Comparison of ENCODE assay signal across 8 cellular contexts in the genomic region with DNA sequence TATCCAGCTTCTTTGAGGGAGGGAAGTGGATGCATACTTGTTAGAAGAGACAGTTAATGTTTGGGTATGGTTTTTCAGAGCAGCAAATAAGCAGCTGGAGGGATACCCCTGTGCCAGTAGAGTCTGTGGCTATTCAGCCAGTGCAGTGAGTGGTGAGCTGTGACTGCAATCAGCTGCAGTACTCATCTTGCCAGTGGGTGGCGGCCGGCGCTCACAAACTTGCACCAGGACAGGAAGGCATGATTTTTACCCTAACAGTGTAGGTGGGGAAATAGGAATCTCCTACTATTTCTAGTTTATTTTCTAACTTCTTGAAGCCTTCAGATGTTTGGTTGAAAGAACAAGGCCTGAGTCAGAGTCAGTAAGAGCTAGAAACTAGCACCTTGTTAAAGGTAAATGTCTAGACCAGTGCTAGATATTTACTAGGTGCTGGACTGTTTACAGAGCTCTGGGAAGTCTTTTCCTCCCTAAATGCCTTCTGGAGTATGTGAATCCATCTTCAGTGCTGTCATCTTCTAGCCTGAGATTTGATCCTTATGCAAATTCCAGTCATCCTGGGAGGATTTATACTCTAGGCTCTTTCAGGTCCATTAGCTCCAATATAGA. TPM values are rescaled to one million over a fixed set of nuclear protein-coding genes. Genes with fewer than 3 reads are reported as not detected.
DNase-seq lines count a peak whose midpoint lies in the region; ATAC-seq and TF ChIP-seq lines count a peak whose summit lies in the region.

No MANE protein-coding gene starts in this region.

- ATAC-seq in GM23338 (peak; percentile 97), left colon (peak; percentile 88)

- H3K9me2 ChIP-seq in GM23338 (ENCODE audit: insufficient read depth): no peaks in the 10 kb centered on the region

- no peaks in the 10 kb centered on the region for H3K79me2 ChIP-seq in GM23338 (replicated peaks; ENCODE audit: insufficient read depth)

- no peak overlapping the region for H3K27ac Mint-ChIP-seq in GM23338

- H3K36me3 ChIP-seq in GM23338 (ENCODE audit: insufficient read depth): no peaks in the 10 kb centered on the region

- no peaks in the 10 kb centered on the region for H3K9me3 Mint-ChIP-seq in GM23338

- H3K4me3 ChIP-seq in GM23338 (no peak overlapping the region), WI38 (ENCODE audit: low read depth, low read length) (no peak overlapping the region), cardiac fibroblast (replicated peaks in 1 of 2; ENCODE audit: low read depth in 2 of 2, low read length in 2 of 2) (no peak overlapping the region)

- H3K27ac ChIP-seq in GM23338 (ENCODE audit: low read depth): no peak overlapping the region

- TF ChIP-seq CTCF in GM23338 (conservative IDR thresholded peaks at IDR 0.05; ENCODE audit: low read depth in 2 of 2) (peak; percentile 70 to 85), WI38 (IDR thresholded peaks at IDR 0.05; ENCODE audit: low read depth, low read length) (peak; percentile 96), cardiac fibroblast (IDR thresholded peaks at IDR 0.05; ENCODE audit: low read depth, low read length) (peak; percentile 93)

- no peaks in the 10 kb centered on the region for H3F3A ChIP-seq in GM23338 (replicated peaks; ENCODE audit: low read depth)

- no peak overlapping the region for H3K4me3 Mint-ChIP-seq in GM23338

- H3K4me2 ChIP-seq in GM23338: no peak overlapping the region

- no peaks in the 10 kb centered on the region for H3K36me3 Mint-ChIP-seq in GM23338 (ENCODE audit: low read depth)

- intact Hi-C loops in left colon (cut with DNase I, micrococcal nuclease): loop anchor here in 1 of 2 donors (5.0 kb wide), 1 partner anchor 342 kb away; no protein-coding TSS in a partner anchor

- peaks cover 5% of the 10 kb centered on the region; the same call in 2 of the 3 replicates for H3K4me1 Mint-ChIP-seq in GM23338

- no peaks in the 10 kb centered on the region for H3K27me3 ChIP-seq in GM23338 (ENCODE audit: insufficient read depth)

- H2AFZ ChIP-seq in GM23338: no peak overlapping the region

- no peaks in the 10 kb centered on the region; the same call in none of the 2 replicates for H4K20me1 ChIP-seq in GM23338 (replicated peaks; ENCODE audit: insufficient read depth)

- 0 out of 2 replicates have a peak, but pooled peaks cover 4% of the 10 kb centered on the region for H3K4me1 ChIP-seq in GM23338 (ENCODE audit: insufficient read depth)

- H3K27me3 Mint-ChIP-seq in GM23338 (ENCODE audit: insufficient read depth, low read depth, poor library complexity): no peaks in the 10 kb centered on the region

- DNase-seq in NCI-H1105 treated with DMSO at 0.1 percent for 48 hours (lab: John Stamatoyannopoulos, UW) (peak; percentile 6), NCI-H1105 (lab: John Stamatoyannopoulos, UW) (no peak), GM23338 (ENCODE audit: low spot score) (peak; percentile 76), LHCN-M2 (ENCODE audit: low read depth) (peak; percentile 51), cardiac fibroblast (ENCODE audit: low read depth in 2 of 2) (peak; percentile 74 to 82), left colon (peak; percentile 39 to 80)
- DNase-seq in stimulated activated CD4-positive, alpha-beta T cell treated with anti-CD3 and anti-CD28 coated beads, Interleukin-4, amount 100 ng/mL, for 48 hours (ENCODE audit: low read depth in 2 of 2): peak; percentile 60 to 61

TF ChIP-seq in GM23338, 12 proteins besides CTCF, POLR2A, EP300 and RAD21:
- TF ChIP-seq EZH2phosphoT487 (IDR thresholded peaks at IDR 0.05; ENCODE audit: unreplicated experiment) (no peak), EZH2 (IDR thresholded peaks at IDR 0.05; ENCODE audit: low read depth, unreplicated experiment) (no peak), ZNF331 (CRISPR knock-in tag; IDR thresholded peaks at IDR 0.05; ENCODE audit: low read depth) (no peak)
TF ChIP-seq in GM23338: peak in this region for 0.

RNA-seq across cellular contexts. Expression of a gene that starts 23.6 kb away (rescaled TPM):
- total RNA-seq in GM23338 (2014; rRNA removed; shearing (Covaris generic)): 11.1 and 16.1 TPM in 2 replicates
- polyA plus RNA-seq in GM23338 (2016; fragmentation: Nextera tagmentation; extraction: Ambion mirVana): 6.7 and 6.9 TPM in 2 replicates
- total RNA-seq in LHCN-M2 (2014; rRNA removed) (0.46 and 0.51 TPM in 2 replicates), left colon (1 to 10 TPM; 2.8 to 3.8 TPM)
- 0.34 TPM for polyA plus RNA-seq in LHCN-M2 (2012)
